35 cellular contexts compared by ENCODE assay signal in the genomic region with DNA sequence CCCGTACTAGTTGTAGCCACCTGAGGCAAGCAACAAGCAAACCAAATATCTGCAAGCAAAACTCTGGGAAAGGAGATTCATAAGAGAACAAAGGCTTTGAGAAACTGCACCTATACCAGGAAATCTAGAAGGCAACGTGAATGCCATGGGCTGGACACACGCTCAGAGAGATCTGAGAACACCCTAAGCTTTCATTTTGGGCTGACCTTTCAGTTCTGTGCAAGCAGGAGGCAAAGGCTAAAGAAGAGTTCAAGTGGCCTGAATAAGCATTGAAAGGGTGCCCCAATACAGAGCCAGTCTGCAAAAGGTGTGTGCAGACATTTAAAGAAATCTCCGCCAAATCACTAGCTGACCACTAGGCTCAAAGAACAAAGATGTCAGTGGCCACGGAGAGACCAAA.
"Had no signal": no experiment of that assay in that cellular context is flagged by ENCODE, and none has a peak within 500 bp of the region (broad histone marks: within the 10 kb centered on the region; RNA-seq: fewer than 3 reads in every experiment).

No MANE protein-coding gene starts in this region.

- H3K27me3 ChIP-seq: brain microvascular endothelial cell, cardiac muscle cell, Peyer's patch had no signal

- H3K9me3 ChIP-seq: Peyer's patch had no signal

- H3K4me3 Mint-ChIP-seq: activated CD4-positive, alpha-beta T cell treated with anti-CD3 and anti-CD28 coated beads, Interleukin-2, amount 10 ng/mL, durations not matched to agents 7 days and 5 days; activated CD8-positive, alpha-beta T cell treated with anti-CD3 and anti-CD28 coated beads, Interleukin-2, amount 10 ng/mL, durations not matched to agents 7 days and 5 days; activated naive CD4-positive, alpha-beta T cell treated with anti-CD3 and anti-CD28 coated beads, Interleukin-2, amount 10 ng/mL, durations not matched to agents 7 days and 5 days; activated naive CD8-positive, alpha-beta T cell; activated T-cell treated with anti-CD3 and anti-CD28 coated beads, Interleukin-2, amount 50 U/mL, for 4 hours; activated T-helper 1 cell treated with anti-CD3 and anti-CD28 coated beads, Interleukin-12 subunit alpha, Interleukin-12 subunit beta, Interleukin-2, Interleukin-4 antibody, amounts not matched to agents 30 ng/mL and 10 ng/mL and 1 ng/mL, durations not matched to agents 14 hours and 24 hours and 36 hours; central memory CD8-positive, alpha-beta T cell had no signal

- H3K36me3 Mint-ChIP-seq: activated naive CD4-positive, alpha-beta T cell treated with anti-CD3 and anti-CD28 coated beads, Interleukin-2, amount 10 ng/mL, durations not matched to agents 7 days and 5 days; activated naive CD8-positive, alpha-beta T cell had no signal

- H3K36me3 ChIP-seq: brain microvascular endothelial cell, cardiac muscle cell, Peyer's patch had no signal

- H3K4me3 ChIP-seq: cardiac muscle cell, K562, Peyer's patch had no signal

- H3K27ac ChIP-seq: brain microvascular endothelial cell, cardiac muscle cell, Peyer's patch, RWPE1, VCaP had no signal

- ATAC-seq: activated CD8-positive, alpha-beta T cell treated with anti-CD3 and anti-CD28 coated beads, Interleukin-2, amount 10 ng/mL, durations not matched to agents 7 days and 5 days; activated T-cell treated with anti-CD3 and anti-CD28 coated beads, Interleukin-2, amount 50 U/mL, for 4 hours; K562; Right ventricle myocardium inferior; SK-N-SH treated with all-trans-retinoic acid at 6 μM for 48 hours had no signal

- H3K9me3 Mint-ChIP-seq: activated T-helper 1 cell treated with anti-CD3 and anti-CD28 coated beads, Interleukin-12 subunit alpha, Interleukin-12 subunit beta, Interleukin-2, Interleukin-4 antibody, amounts not matched to agents 30 ng/mL and 10 ng/mL and 1 ng/mL, durations not matched to agents 14 hours and 24 hours and 36 hours had no signal

- DNase-seq: activated CD4-positive, alpha-beta T cell treated with anti-CD3 and anti-CD28 coated beads, Interleukin-2, amount 10 ng/mL, durations not matched to agents 7 days and 5 days; activated CD4-positive, alpha-beta T cell treated with anti-CD3 and anti-CD28 coated beads, Interleukin-2, amount 50 U/mL, for 48 hours; activated CD4-positive, CD25-positive, alpha-beta regulatory T cell; activated CD8-positive, alpha-beta T cell treated with anti-CD3 and anti-CD28 coated beads, Interleukin-2, amount 10 ng/mL, durations not matched to agents 7 days and 5 days; activated effector memory CD4-positive, alpha-beta T cell treated with Interleukin-2 at 50 U/mL for 16 hours; activated naive CD4-positive, alpha-beta T cell treated with anti-CD3 and anti-CD28 coated beads, Interleukin-2, amount 10 ng/mL, durations not matched to agents 7 days and 5 days; activated T-cell treated with anti-CD3 and anti-CD28 coated beads for 4 hours; activated T-cell treated with anti-CD3 and anti-CD28 coated beads, Interleukin-2, amount 50 U/mL, for 4 hours; amniotic stem cell; aorta; brain microvascular endothelial cell; NCI-H1105; NCI-H1417 treated with DMSO at 0.1 percent for 48 hours; NCI-H187 treated with DMSO at 0.1 percent for 48 hours; NCI-H2081 treated with DMSO at 0.1 percent for 48 hours; NCI-H226; NCI-H446 treated with DMSO at 0.1 percent for 48 hours; NCI-H524; NCI-H69; NCI-H82; Peyer's patch; SIG-M5; SW 1271; T-helper 1 cell; T-helper 2 cell; T-helper 9 cell had no signal

- H3K27ac Mint-ChIP-seq: activated CD4-positive, alpha-beta T cell treated with anti-CD3 and anti-CD28 coated beads, Interleukin-2, amount 10 ng/mL, durations not matched to agents 7 days and 5 days; activated CD8-positive, alpha-beta T cell treated with anti-CD3 and anti-CD28 coated beads, Interleukin-2, amount 10 ng/mL, durations not matched to agents 7 days and 5 days; activated naive CD4-positive, alpha-beta T cell treated with anti-CD3 and anti-CD28 coated beads, Interleukin-2, amount 10 ng/mL, durations not matched to agents 7 days and 5 days; activated naive CD8-positive, alpha-beta T cell; activated T-helper 1 cell treated with anti-CD3 and anti-CD28 coated beads, Interleukin-12 subunit alpha, Interleukin-12 subunit beta, Interleukin-2, Interleukin-4 antibody, amounts not matched to agents 30 ng/mL and 10 ng/mL and 1 ng/mL, durations not matched to agents 14 hours and 24 hours and 36 hours had no signal

- H3K4me1 Mint-ChIP-seq: activated CD4-positive, alpha-beta T cell treated with anti-CD3 and anti-CD28 coated beads, Interleukin-2, amount 10 ng/mL, durations not matched to agents 7 days and 5 days; activated naive CD4-positive, alpha-beta T cell treated with anti-CD3 and anti-CD28 coated beads, Interleukin-2, amount 10 ng/mL, durations not matched to agents 7 days and 5 days; central memory CD8-positive, alpha-beta T cell had no signal

- H3K27me3 Mint-ChIP-seq: activated CD4-positive, alpha-beta T cell treated with anti-CD3 and anti-CD28 coated beads, Interleukin-2, amount 10 ng/mL, durations not matched to agents 7 days and 5 days; activated naive CD4-positive, alpha-beta T cell treated with anti-CD3 and anti-CD28 coated beads, Interleukin-2, amount 10 ng/mL, durations not matched to agents 7 days and 5 days; activated naive CD8-positive, alpha-beta T cell; central memory CD8-positive, alpha-beta T cell had no signal

- H3K4me1 ChIP-seq: Peyer's patch had no signal
